ENCODE assay signal across 12 cellular contexts in genomic region chrY:13738618-13739017, GRCh38. TPM values are rescaled to one million over a fixed set of nuclear protein-coding genes. Genes with fewer than 3 reads are reported as not detected.
A peak's percentile ranks its signal among the peaks of the same experiment; 100 is the strongest.
DNase-seq lines count a peak whose midpoint lies in the region; ATAC-seq and TF ChIP-seq lines count a peak whose summit lies in the region.
"Had no signal": no experiment of that assay in that cellular context is flagged by ENCODE, and none has a peak within 500 bp of the region (broad histone marks: within the 10 kb centered on the region; RNA-seq: fewer than 3 reads in every experiment).

No MANE protein-coding gene starts in this region.

- no peaks in the 10 kb centered on the region for H3K27me3 ChIP-seq in foreskin keratinocyte
- no peaks in the 10 kb centered on the region for H3K27me3 ChIP-seq in transverse colon
- H3K27me3 ChIP-seq: adrenal gland, stomach had no signal

- in situ Hi-C loops in transverse colon (cut with MboI; ENCODE audit: low pct_ligation_motif_present in 1 of 4, low pct_unique_long_range_greater_than_20kb in 1 of 4, low sequenced_read_pairs in 3 of 4) = no loop called here

- no peaks in the 10 kb centered on the region for H3K27me3 Mint-ChIP-seq in activated T-cell treated with anti-CD3 and anti-CD28 coated beads, Interleukin-2, amount 50 U/mL, for 24 hours
- H3K27me3 Mint-ChIP-seq: CD4-positive, CD25-positive, alpha-beta regulatory T cell had no signal

- H3K4me3 Mint-ChIP-seq in activated T-cell treated with anti-CD3 and anti-CD28 coated beads, Interleukin-2, amount 50 U/mL, for 24 hours = no peak overlapping the region

- H3K27ac Mint-ChIP-seq in activated T-cell treated with anti-CD3 and anti-CD28 coated beads, Interleukin-2, amount 50 U/mL, for 24 hours = no peak overlapping the region
- H3K27ac Mint-ChIP-seq: CD4-positive, CD25-positive, alpha-beta regulatory T cell had no signal

- ATAC-seq in foreskin keratinocyte = no peak

- H3K9me3 ChIP-seq in transverse colon = no peaks in the 10 kb centered on the region
- H3K9me3 ChIP-seq: adrenal gland, stomach had no signal

- TF ChIP-seq CTCF in foreskin keratinocyte (conservative IDR thresholded peaks at IDR 0.05) (peak; percentile 60), transverse colon (IDR thresholded peaks at IDR 0.05) (peak in 4 of 5 experiments; percentile 29 to 43 (median 40))

- H3K27ac ChIP-seq in foreskin keratinocyte (no peak overlapping the region), transverse colon (no peak overlapping the region)
- H3K27ac ChIP-seq: adrenal gland, stomach had no signal

- no CpG with 5 or more reads among the region's 10 CpGs for WGBS in transverse colon (ENCODE audit: low coverage in 1 of 2), 2 donors

- peak; percentile 24 for DNase-seq in stimulated activated CD4-positive, alpha-beta T cell treated with anti-CD3 and anti-CD28 coated beads, Interleukin-15, amount 100 ng/mL, for 24 hours
- no peak for DNase-seq in stimulated activated CD4-positive, alpha-beta T cell treated with anti-CD3 and anti-CD28 coated beads, Interleukin-12 subunit alpha, Interleukin-12 subunit beta, amount 100 ng/mL, for 4 hours
- peak; percentile 35 for DNase-seq in SKM-1 treated with dmso at 0.1 percent for 144 hours (lab: John Stamatoyannopoulos, UW; ENCODE audit: unreplicated experiment)
- no peak for DNase-seq in foreskin keratinocyte
- DNase-seq in transverse colon = no peak
- no peak for DNase-seq in activated CD8-positive, alpha-beta memory T cell treated with anti-CD3 and anti-CD28 coated beads for 24 hours
- DNase-seq in activated T-cell treated with anti-CD3 and anti-CD28 coated beads, Interleukin-2, amount 50 U/mL, for 24 hours = no peak
- no peak for DNase-seq in NCI-H2081 treated with DMSO at 0.1 percent for 48 hours (lab: John Stamatoyannopoulos, UW)
- DNase-seq: CD4-positive, CD25-positive, alpha-beta regulatory T cell; NCI-H524 treated with DMSO at 0.1 percent for 48 hours; stomach had no signal

- H3K4me3 ChIP-seq in transverse colon = no peak overlapping the region
- H3K4me3 ChIP-seq: adrenal gland, stomach had no signal

- no peaks in the 10 kb centered on the region for H3K36me3 Mint-ChIP-seq in activated T-cell treated with anti-CD3 and anti-CD28 coated beads, Interleukin-2, amount 50 U/mL, for 24 hours (ENCODE audit: low read depth)
- H3K36me3 Mint-ChIP-seq: CD4-positive, CD25-positive, alpha-beta regulatory T cell had no signal

- no peak for TF ChIP-seq EP300 in transverse colon (IDR thresholded peaks at IDR 0.05; ENCODE audit: low read depth)

- intact Hi-C loops in transverse colon (cut with DNase I; ENCODE audit: low total_unique reads) = no loop called here

- H3K36me3 ChIP-seq in transverse colon = no peaks in the 10 kb centered on the region
- H3K36me3 ChIP-seq: adrenal gland, stomach had no signal

- TF ChIP-seq POLR2A in transverse colon (IDR thresholded peaks at IDR 0.05) = no peak

- no peaks in the 10 kb centered on the region for H3K4me1 Mint-ChIP-seq in activated T-cell treated with anti-CD3 and anti-CD28 coated beads, Interleukin-2, amount 50 U/mL, for 24 hours (ENCODE audit: low read depth)
- H3K4me1 Mint-ChIP-seq: CD4-positive, CD25-positive, alpha-beta regulatory T cell had no signal

- H3K4me1 ChIP-seq in foreskin keratinocyte = no peaks in the 10 kb centered on the region
- no peaks in the 10 kb centered on the region for H3K4me1 ChIP-seq in transverse colon
- H3K4me1 ChIP-seq: adrenal gland, stomach had no signal

- H3K9me3 Mint-ChIP-seq in activated T-cell treated with anti-CD3 and anti-CD28 coated beads, Interleukin-2, amount 50 U/mL, for 24 hours = no peaks in the 10 kb centered on the region
- H3K9me3 Mint-ChIP-seq: CD4-positive, CD25-positive, alpha-beta regulatory T cell had no signal

RNA-seq across cellular contexts. Expression of gene TMSB4Y, which starts 34.9 kb away (rescaled TPM):
- total RNA-seq in foreskin keratinocyte (0.20 and 0.21 TPM in 2 replicates), transverse colon (1 to 10 TPM in 2 of 4 donors, not detected in 2; 7.6 to 9.0 TPM)
- polyA plus RNA-seq in foreskin keratinocyte = 0.16 and 0.26 TPM in 2 replicates
- total RNA-seq: CD4-positive, CD25-positive, alpha-beta regulatory T cell had no signal

Comparison
In these comparisons a context has a peak if more than half of its experiments do, and no peak if none do; other contexts are left out.
1. DNase-seq: peak in stimulated activated CD4-positive, alpha-beta T cell treated with anti-CD3 and anti-CD28 coated beads, Interleukin-15, amount 100 ng/mL, for 24 hours (single experiment) and SKM-1 treated with dmso at 0.1 percent for 144 hours (single experiment); none in stimulated activated CD4-positive, alpha-beta T cell treated with anti-CD3 and anti-CD28 coated beads, Interleukin-12 subunit alpha, Interleukin-12 subunit beta, amount 100 ng/mL, for 4 hours (single experiment), foreskin keratinocyte (0 of 2), transverse colon (single experiment), activated CD8-positive, alpha-beta memory T cell treated with anti-CD3 and anti-CD28 coated beads for 24 hours (single experiment), activated T-cell treated with anti-CD3 and anti-CD28 coated beads, Interleukin-2, amount 50 U/mL, for 24 hours (single experiment) and NCI-H2081 treated with DMSO at 0.1 percent for 48 hours (single experiment).